8 cellular contexts compared by ENCODE assay signal in the genomic region with DNA sequence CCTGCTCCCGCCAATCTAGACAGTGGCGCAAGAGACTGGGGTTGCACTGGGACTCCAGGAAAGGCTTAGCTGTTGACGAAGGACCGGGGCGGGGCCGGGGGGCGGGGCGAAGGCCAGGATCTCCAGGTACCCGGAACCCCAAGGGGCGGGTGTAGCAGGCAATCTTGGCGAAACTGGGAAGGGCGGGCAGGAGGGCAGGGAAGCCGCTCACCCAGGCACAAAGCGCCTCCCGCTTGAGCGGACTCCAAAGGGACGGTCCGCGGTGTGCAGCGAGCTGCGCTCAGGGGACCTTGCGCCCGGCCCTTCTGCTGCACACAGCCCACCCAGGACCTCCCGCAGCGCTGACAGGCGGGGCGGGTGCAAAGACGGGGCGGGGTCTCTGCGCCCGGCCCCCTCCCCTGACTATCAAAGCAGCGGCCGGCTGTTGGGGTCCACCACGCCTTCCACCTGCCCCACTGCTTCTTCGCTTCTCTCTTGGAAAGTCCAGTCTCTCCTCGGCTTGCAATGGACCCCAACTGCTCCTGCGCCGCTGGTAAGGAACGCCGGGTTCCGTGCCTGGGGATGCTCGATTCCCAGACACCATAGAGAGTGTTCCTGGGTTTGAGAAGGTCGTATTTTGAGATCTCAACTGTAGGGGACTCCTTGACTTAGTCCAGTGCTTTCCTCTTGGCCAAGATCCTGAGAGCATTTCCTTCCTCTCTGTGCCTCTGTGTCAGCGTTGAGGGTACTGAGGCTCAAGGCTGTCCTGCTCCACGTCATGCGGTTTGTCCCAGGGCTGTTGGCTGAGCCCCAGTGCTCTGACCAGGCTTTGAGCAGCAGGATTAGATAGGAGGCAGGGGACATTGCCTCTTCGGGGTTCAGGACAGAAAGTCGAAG. TPM values are rescaled to one million over a fixed set of nuclear protein-coding genes. Genes with fewer than 3 reads are reported as not detected.
DNase-seq lines count a peak whose midpoint lies in the region; ATAC-seq, FAIRE-seq and TF ChIP-seq lines count a peak whose summit lies in the region.

A gene (plus strand): TSS at position 405 of the 876 bp plus-strand sequence. CDS start 100 bp downstream, at position 505.

- peaks cover 0 to 13% (median 0%) of the 10 kb centered on the region in 45 donors for H3K27me3 ChIP-seq in dorsolateral prefrontal cortex
- no peaks in the 10 kb centered on the region for H3K27me3 ChIP-seq in lung (ENCODE audit: control insufficient read depth, insufficient read depth)

- peak; percentile 42 for FAIRE-seq in GM19239 (lab: Jason Lieb, UNC)

- DNase-seq in GM19239 (ENCODE audit: insufficient read length, low spot score) (peak; percentile 40), NCI-H345 (lab: John Stamatoyannopoulos, UW) (peak; percentile 70), dorsolateral prefrontal cortex (peak in 6 of 10 donors; percentile 26 to 81 (median 46)), lung (ENCODE audit: low spot score) (peak; percentile 94)
- peak; percentile 84 for DNase-seq in activated CD4-positive, alpha-beta memory T cell treated with anti-CD3 and anti-CD28 coated beads for 36 hours
- DNase-seq in stimulated activated CD4-positive, alpha-beta T cell treated with anti-CD3 and anti-CD28 coated beads, TNF-alpha, amount 100 ng/mL, for 24 hours (ENCODE audit: low read depth in 3 of 3): peak; percentile 50 to 81 (median 52)

- peaks cover 4% of the 10 kb centered on the region for H3K27me3 Mint-ChIP-seq in activated CD4-positive, alpha-beta memory T cell treated with anti-CD3 and anti-CD28 coated beads for 36 hours

- H3K9me3 Mint-ChIP-seq in activated CD4-positive, alpha-beta memory T cell treated with anti-CD3 and anti-CD28 coated beads for 36 hours: no peaks in the 10 kb centered on the region

- peaks cover 14% of the 10 kb centered on the region for H3K4me1 Mint-ChIP-seq in activated CD4-positive, alpha-beta memory T cell treated with anti-CD3 and anti-CD28 coated beads for 36 hours (ENCODE audit: low read depth)

- H3K36me3 Mint-ChIP-seq in activated CD4-positive, alpha-beta memory T cell treated with anti-CD3 and anti-CD28 coated beads for 36 hours: no peaks in the 10 kb centered on the region

- no peaks in the 10 kb centered on the region for H3K36me3 ChIP-seq in lung (ENCODE audit: control insufficient read depth in 2 of 2, insufficient read depth in 2 of 2, low read length in 2 of 2)

- intact Hi-C loops in activated CD4-positive, alpha-beta memory T cell treated with anti-CD3 and anti-CD28 coated beads for 36 hours (cut with micrococcal nuclease): loop anchor here (1.0 to 2.0 kb wide), 3 partner anchors 14 to 47 kb away; no protein-coding TSS in a partner anchor
- intact Hi-C loops in dorsolateral prefrontal cortex (cut with DNase I): no loop called here

- H3K9me3 ChIP-seq in lung (ENCODE audit: control insufficient read depth in 2 of 2, insufficient read depth in 1 of 2, low read length in 1 of 2): no peaks in the 10 kb centered on the region

- H3K27ac Mint-ChIP-seq in activated CD4-positive, alpha-beta memory T cell treated with anti-CD3 and anti-CD28 coated beads for 36 hours: peak within 1 kb of the TSS; percentile 69

- H3K27ac ChIP-seq in dorsolateral prefrontal cortex (peak within 1 kb of the TSS in 35 of 59 donors; percentile 0 to 73 (median 38)), lung (ENCODE audit: low read depth in 1 of 2, low read length in 1 of 2) (peak within 1 kb of the TSS in 1 of 2 donors; percentile 16)

- H3K4me3 Mint-ChIP-seq in activated CD4-positive, alpha-beta memory T cell treated with anti-CD3 and anti-CD28 coated beads for 36 hours: peak within 1 kb of the TSS; percentile 94

- no peak for TF ChIP-seq CTCF in dorsolateral prefrontal cortex (IDR thresholded peaks at IDR 0.05 in 54 of 56, conservative IDR thresholded peaks at IDR 0.05 in 2 of 56; ENCODE audit: low read depth in 1 of 56, partially characterized antibody in 56 of 56)
- TF ChIP-seq CTCF in lung (IDR thresholded peaks at IDR 0.05; ENCODE audit: control extremely low read depth, extremely low read depth): no peak

- POLR2A ChIA-PET in activated CD4-positive, alpha-beta memory T cell treated with anti-CD3 and anti-CD28 coated beads for 36 hours (lab: Charles Lee): no interaction called here

- 1 to 2% methylated on average over 39 to 48 of the region's 48 CpGs for WGBS in lung, 2 donors

- CTCF ChIA-PET in activated CD4-positive, alpha-beta memory T cell treated with anti-CD3 and anti-CD28 coated beads for 36 hours (lab: Charles Lee): interaction anchor here (1.0 kb wide), 1 partner anchor 44 kb away, joined by 5 read pairs; no protein-coding TSS in a partner anchor

- peak; percentile 92 for ATAC-seq in lung (ENCODE audit: insufficient read depth, low FRiP score)
- ATAC-seq in HG03378 (IDR thresholded peaks at IDR 0.05; ENCODE audit: unreplicated experiment): no peak
- no peak for ATAC-seq in HG03520 (IDR thresholded peaks at IDR 0.05; ENCODE audit: unreplicated experiment)

- peaks cover 0 to 8% of the 10 kb centered on the region in 2 donors for H3K4me1 ChIP-seq in lung (ENCODE audit: control insufficient read depth in 2 of 2, insufficient read depth in 2 of 2, low read length in 2 of 2)

- H3K4me3 ChIP-seq in dorsolateral prefrontal cortex (peak within 1 kb of the TSS; percentile 41 to 84 (median 64)), lung (peak within 1 kb of the TSS; percentile 18)

RNA-seq across cellular contexts. Expression of the gene that starts here (rescaled TPM):
- total RNA-seq in activated CD4-positive, alpha-beta memory T cell treated with anti-CD3 and anti-CD28 coated beads for 36 hours: 1 to 10 TPM; 8.5 to 9.2 TPM
- total RNA-seq in dorsolateral prefrontal cortex (100 to 1,000 TPM in 41 of 120 experiments, 10 to 100 TPM in 79; 11.5 to 387 (median 71.1) TPM), lung (10 to 100 TPM in 1 of 2 donors, 1 to 10 TPM in 1; 3.6 to 30.9 TPM)
- 10 to 100 TPM; 10.9 to 42.0 TPM for polyA plus RNA-seq in lung

Comparison
In these comparisons a context has a peak if more than half of its experiments do, and no peak if none do; other contexts are left out.
1. DNase-seq: peak in every context shown above with its lines; median percentile 94 in lung; 84 in activated CD4-positive, alpha-beta memory T cell treated with anti-CD3 and anti-CD28 coated beads for 36 hours; 70 in NCI-H345; 52 in stimulated activated CD4-positive, alpha-beta T cell treated with anti-CD3 and anti-CD28 coated beads, TNF-alpha, amount 100 ng/mL, for 24 hours; 46 in dorsolateral prefrontal cortex; 40 in GM19239.